ENCODE assay signal across 1 cellular context in the genomic region with DNA sequence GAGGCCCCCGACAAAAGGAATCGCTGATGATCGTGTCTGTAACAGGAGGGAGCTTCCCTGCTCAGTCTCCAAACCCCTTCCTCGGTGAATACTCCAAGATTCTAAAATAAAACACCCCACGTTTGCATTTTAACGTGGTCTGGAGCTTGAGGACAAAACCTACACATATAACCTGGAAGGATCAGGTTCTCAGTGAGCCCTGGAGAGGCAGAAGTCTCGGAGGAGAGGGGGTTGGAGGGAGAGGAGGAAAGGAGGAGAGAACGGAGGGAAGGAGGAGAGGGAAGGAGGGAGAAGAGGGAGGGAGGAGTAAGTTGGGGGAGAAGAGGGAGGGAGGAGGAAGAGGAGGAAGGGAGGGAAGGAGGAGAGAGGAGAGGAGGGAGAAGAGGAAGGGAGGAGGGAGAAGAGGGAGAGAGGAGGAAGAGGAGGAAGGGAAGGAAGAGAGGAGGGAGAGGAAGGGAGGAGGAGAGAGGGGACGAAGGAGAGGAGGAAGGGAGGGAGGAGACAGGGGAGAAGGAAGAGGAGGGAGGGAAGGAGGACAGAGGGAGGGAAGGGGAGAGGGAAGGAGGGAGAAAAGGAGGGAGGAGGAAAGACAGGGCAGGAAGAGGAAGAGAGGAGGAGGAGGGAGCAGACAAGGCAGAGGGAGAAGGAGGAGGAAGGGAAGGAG.
A peak's percentile ranks its signal among the peaks of the same experiment; 100 is the strongest.
TF ChIP-seq lines count a peak whose summit lies in the region.

No MANE protein-coding gene starts in this region.

TF ChIP-seq in HepG2, 621 proteins besides CTCF, POLR2A, EP300 and RAD21:
- TF ChIP-seq SNAI1 (CRISPR knock-in tag; IDR thresholded peaks at IDR 0.05; ENCODE audit: borderline replicate concordance) (no peak), ZNF652 (CRISPR knock-in tag; IDR thresholded peaks at IDR 0.05; ENCODE audit: borderline replicate concordance, low read depth) (no peak), GPN1 (CRISPR knock-in tag; IDR thresholded peaks at IDR 0.05; ENCODE audit: borderline replicate concordance) (no peak), SRF (IDR thresholded peaks at IDR 0.05; ENCODE audit: low read depth, low read length) (no peak), ZFP62 (CRISPR knock-in tag; IDR thresholded peaks at IDR 0.05) (no peak), STAG1 (CRISPR knock-in tag; IDR thresholded peaks at IDR 0.05) (no peak), FOXP1 (IDR thresholded peaks at IDR 0.05) (peak; percentile 8; the same call in 1 of the 2 replicates), FOXP1 (CRISPR knock-in tag; IDR thresholded peaks at IDR 0.05) (no peak), PCBP1 (IDR thresholded peaks at IDR 0.05; ENCODE audit: borderline replicate concordance, low read depth, low read length) (peak; percentile 51; the same call in 1 of the 2 replicates), LCORL (IDR thresholded peaks at IDR 0.05) (0 out of 2 replicates have a peak, but pooled peaks have one; percentile 14), LCORL (CRISPR knock-in tag; IDR thresholded peaks at IDR 0.05) (no peak), IKZF1 (IDR thresholded peaks at IDR 0.05) (0 out of 2 replicates have a peak, but pooled peaks have one; percentile 63), ZNF33A (CRISPR knock-in tag; IDR thresholded peaks at IDR 0.05; ENCODE audit: borderline replicate concordance) (no peak), MEIS2 (CRISPR knock-in tag; IDR thresholded peaks at IDR 0.05) (no peak), FOXA1 (IDR thresholded peaks at IDR 0.05) (peak; percentile 48; the same call in 1 of the 2 replicates), FOXA1 (CRISPR knock-in tag; IDR thresholded peaks at IDR 0.05) (no peak)
